In the genomic region with DNA sequence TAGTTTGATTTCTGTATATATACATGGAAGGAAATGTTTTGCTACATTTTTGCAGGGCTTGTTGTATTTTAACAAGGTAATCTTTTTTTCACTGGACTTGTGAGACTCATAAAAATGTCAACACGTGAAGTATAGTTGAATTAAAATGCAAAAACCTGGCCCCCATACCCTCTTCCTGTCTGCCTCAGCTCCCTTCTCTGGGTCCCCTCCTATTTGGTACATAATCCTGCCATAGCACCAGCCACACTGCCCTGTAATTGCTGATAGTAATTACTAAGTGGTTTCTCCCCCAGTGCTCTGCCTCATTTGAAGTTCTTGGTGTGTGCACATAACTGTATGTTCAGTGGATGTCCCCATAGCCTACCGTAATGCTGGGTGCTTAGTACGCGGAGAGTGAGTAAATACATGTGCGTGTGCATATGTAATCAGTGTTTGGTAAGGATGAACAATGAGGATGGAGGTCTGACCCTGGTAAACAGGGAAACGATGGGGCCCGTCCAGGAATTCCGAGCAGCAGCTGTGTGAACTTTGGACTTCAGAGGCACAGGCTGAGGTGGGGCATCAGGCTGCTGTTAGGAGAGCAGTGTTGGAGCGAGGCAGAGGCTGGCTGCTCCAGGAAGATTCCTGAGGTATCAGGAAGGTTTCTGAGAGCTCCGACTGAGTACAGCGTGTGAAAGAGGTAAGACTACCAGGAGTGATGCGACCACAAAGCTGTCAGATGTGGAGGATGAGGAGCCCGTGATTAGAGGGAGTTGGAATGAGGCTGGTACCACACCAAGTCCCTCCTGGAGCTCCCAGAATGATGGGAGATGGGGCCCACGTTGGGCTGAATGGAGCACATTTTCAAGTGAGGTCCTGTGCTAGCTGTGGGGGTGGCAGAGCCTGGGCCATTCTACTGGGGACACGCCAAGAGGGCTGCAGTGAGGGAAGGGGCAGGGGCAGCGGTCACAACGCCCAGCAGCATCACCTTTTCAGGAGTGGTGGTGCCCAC, we compare ENCODE assay signal across 1 cellular context.
TF ChIP-seq lines count a peak whose summit lies in the region.

No MANE protein-coding gene starts in this region.

TF ChIP-seq in HepG2, 621 proteins besides CTCF, POLR2A, EP300 and RAD21 (continued from another document):
- 0 out of 2 replicates have a peak, but pooled peaks have one; percentile 10 for TF ChIP-seq ELF1 (CRISPR knock-in tag; IDR thresholded peaks at IDR 0.05)
- TF ChIP-seq, protein P1, sequence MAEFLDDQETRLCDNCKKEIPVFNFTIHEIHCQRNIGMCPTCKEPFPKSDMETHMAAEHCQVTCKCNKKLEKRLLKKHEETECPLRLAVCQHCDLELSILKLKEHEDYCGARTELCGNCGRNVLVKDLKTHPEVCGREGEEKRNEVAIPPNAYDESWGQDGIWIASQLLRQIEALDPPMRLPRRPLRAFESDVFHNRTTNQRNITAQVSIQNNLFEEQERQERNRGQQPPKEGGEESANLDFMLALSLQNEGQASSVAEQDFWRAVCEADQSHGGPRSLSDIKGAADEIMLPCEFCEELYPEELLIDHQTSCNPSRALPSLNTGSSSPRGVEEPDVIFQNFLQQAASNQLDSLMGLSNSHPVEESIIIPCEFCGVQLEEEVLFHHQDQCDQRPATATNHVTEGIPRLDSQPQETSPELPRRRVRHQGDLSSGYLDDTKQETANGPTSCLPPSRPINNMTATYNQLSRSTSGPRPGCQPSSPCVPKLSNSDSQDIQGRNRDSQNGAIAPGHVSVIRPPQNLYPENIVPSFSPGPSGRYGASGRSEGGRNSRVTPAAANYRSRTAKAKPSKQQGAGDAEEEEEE (CRISPR knock-in tag; IDR thresholded peaks at IDR 0.05; ENCODE audit: borderline replicate concordance): no peak
- TF ChIP-seq ZSCAN29 (CRISPR knock-in tag; conservative IDR thresholded peaks at IDR 0.05): no peak
- peak; percentile 22; the same call in 1 of the 2 replicates for TF ChIP-seq FOSL2 (CRISPR knock-in tag; IDR thresholded peaks at IDR 0.05)
- TF ChIP-seq, protein P2, sequence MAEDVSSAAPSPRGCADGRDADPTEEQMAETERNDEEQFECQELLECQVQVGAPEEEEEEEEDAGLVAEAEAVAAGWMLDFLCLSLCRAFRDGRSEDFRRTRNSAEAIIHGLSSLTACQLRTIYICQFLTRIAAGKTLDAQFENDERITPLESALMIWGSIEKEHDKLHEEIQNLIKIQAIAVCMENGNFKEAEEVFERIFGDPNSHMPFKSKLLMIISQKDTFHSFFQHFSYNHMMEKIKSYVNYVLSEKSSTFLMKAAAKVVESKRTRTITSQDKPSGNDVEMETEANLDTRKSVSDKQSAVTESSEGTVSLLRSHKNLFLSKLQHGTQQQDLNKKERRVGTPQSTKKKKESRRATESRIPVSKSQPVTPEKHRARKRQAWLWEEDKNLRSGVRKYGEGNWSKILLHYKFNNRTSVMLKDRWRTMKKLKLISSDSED (CRISPR knock-in tag; IDR thresholded peaks at IDR 0.05): no peak
- no peak for TF ChIP-seq MXD4 (CRISPR knock-in tag; IDR thresholded peaks at IDR 0.05)
- TF ChIP-seq NFE2 (CRISPR knock-in tag; IDR thresholded peaks at IDR 0.05): no peak
- no peak for TF ChIP-seq XBP1 (CRISPR knock-in tag; IDR thresholded peaks at IDR 0.05)
- peak; percentile 73 for TF ChIP-seq SALL1 (CRISPR knock-in tag; IDR thresholded peaks at IDR 0.05)
- TF ChIP-seq HDAC6 (IDR thresholded peaks at IDR 0.05; ENCODE audit: low read depth, low read length): no peak
- no peak for TF ChIP-seq ZFP36L1 (CRISPR knock-in tag; IDR thresholded peaks at IDR 0.05)
- TF ChIP-seq MIER3 (CRISPR knock-in tag; IDR thresholded peaks at IDR 0.05; ENCODE audit: borderline replicate concordance): peak; percentile 22; the same call in 1 of the 2 replicates
- TF ChIP-seq SNAPC2 (CRISPR knock-in tag; IDR thresholded peaks at IDR 0.05): no peak
- TF ChIP-seq, protein P3, sequence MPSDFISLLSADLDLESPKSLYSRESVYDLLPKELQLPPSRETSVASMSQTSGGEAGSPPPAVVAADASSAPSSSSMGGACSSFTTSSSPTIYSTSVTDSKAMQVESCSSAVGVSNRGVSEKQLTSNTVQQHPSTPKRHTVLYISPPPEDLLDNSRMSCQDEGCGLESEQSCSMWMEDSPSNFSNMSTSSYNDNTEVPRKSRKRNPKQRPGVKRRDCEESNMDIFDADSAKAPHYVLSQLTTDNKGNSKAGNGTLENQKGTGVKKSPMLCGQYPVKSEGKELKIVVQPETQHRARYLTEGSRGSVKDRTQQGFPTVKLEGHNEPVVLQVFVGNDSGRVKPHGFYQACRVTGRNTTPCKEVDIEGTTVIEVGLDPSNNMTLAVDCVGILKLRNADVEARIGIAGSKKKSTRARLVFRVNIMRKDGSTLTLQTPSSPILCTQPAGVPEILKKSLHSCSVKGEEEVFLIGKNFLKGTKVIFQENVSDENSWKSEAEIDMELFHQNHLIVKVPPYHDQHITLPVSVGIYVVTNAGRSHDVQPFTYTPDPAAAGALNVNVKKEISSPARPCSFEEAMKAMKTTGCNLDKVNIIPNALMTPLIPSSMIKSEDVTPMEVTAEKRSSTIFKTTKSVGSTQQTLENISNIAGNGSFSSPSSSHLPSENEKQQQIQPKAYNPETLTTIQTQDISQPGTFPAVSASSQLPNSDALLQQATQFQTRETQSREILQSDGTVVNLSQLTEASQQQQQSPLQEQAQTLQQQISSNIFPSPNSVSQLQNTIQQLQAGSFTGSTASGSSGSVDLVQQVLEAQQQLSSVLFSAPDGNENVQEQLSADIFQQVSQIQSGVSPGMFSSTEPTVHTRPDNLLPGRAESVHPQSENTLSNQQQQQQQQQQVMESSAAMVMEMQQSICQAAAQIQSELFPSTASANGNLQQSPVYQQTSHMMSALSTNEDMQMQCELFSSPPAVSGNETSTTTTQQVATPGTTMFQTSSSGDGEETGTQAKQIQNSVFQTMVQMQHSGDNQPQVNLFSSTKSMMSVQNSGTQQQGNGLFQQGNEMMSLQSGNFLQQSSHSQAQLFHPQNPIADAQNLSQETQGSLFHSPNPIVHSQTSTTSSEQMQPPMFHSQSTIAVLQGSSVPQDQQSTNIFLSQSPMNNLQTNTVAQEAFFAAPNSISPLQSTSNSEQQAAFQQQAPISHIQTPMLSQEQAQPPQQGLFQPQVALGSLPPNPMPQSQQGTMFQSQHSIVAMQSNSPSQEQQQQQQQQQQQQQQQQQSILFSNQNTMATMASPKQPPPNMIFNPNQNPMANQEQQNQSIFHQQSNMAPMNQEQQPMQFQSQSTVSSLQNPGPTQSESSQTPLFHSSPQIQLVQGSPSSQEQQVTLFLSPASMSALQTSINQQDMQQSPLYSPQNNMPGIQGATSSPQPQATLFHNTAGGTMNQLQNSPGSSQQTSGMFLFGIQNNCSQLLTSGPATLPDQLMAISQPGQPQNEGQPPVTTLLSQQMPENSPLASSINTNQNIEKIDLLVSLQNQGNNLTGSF (CRISPR knock-in tag; IDR thresholded peaks at IDR 0.05): no peak
- TF ChIP-seq HNF4A (CRISPR knock-in tag; IDR thresholded peaks at IDR 0.05): peak; percentile 94
- no peak for TF ChIP-seq ZNF251 (CRISPR knock-in tag; IDR thresholded peaks at IDR 0.05)
- peak; percentile 84 for TF ChIP-seq SOX13 (IDR thresholded peaks at IDR 0.05)
- peak in 1 of 2 experiments; percentile 96; a peak in 2 of 4 replicates for TF ChIP-seq SOX13 (CRISPR knock-in tag; conservative IDR thresholded peaks at IDR 0.05 in 1 of 2, IDR thresholded peaks at IDR 0.05 in 1 of 2)
- no peak for TF ChIP-seq ZFP82 (CRISPR knock-in tag; IDR thresholded peaks at IDR 0.05; ENCODE audit: borderline replicate concordance)
- TF ChIP-seq FOXM1 (CRISPR knock-in tag; IDR thresholded peaks at IDR 0.05): no peak
- no peak; the same call in 1 of the 2 replicates for TF ChIP-seq KAT8 (CRISPR knock-in tag; IDR thresholded peaks at IDR 0.05)
- peak; percentile 77 for TF ChIP-seq ELF3 (CRISPR knock-in tag; IDR thresholded peaks at IDR 0.05)
- no peak for TF ChIP-seq ZNF343 (CRISPR knock-in tag; IDR thresholded peaks at IDR 0.05)
- no peak for TF ChIP-seq ZNF570 (CRISPR knock-in tag; IDR thresholded peaks at IDR 0.05; ENCODE audit: borderline replicate concordance)
- TF ChIP-seq ZNF569 (CRISPR knock-in tag; IDR thresholded peaks at IDR 0.05; ENCODE audit: borderline replicate concordance): no peak
- no peak for TF ChIP-seq ZNF501 (CRISPR knock-in tag; IDR thresholded peaks at IDR 0.05)
TF ChIP-seq in HepG2: peak in this region for 94.
